Comparison of ENCODE assay signal across 27 cellular contexts in the genomic region with DNA sequence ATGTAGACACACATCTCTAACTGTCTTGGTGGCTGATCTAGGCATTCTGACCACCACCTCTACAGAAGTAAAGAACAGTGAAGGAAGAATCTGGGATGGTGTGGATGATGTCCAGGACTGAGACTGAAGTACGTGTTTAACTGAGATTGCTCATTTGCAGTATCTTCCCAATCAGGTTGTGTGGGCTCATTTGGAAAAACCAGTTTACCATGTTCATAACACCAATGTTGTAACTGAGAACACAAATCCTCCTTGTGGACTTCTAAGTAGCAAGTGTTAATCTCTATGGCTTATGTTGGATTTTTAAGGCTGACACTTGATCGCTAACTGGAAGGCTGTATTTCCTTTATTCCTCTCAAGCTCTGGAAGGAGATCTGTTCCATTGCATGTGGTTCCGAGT.
DNase-seq lines count a peak whose midpoint lies in the region; FAIRE-seq and TF ChIP-seq lines count a peak whose summit lies in the region.
"Had no signal": no experiment of that assay in that cellular context is flagged by ENCODE, and none has a peak within 500 bp of the region (broad histone marks: within the 10 kb centered on the region; RNA-seq: fewer than 3 reads in every experiment).

No MANE protein-coding gene starts in this region.

- no peak for TF ChIP-seq CTCF in bronchial epithelial cell (IDR thresholded peaks at IDR 0.05; ENCODE audit: insufficient read depth, low read length, severe bottlenecking)
- no peak for TF ChIP-seq CTCF in epithelial cell of esophagus (IDR thresholded peaks at IDR 0.05; ENCODE audit: insufficient read depth, low read depth, low read length, missing control alignments)
- no peak for TF ChIP-seq CTCF in keratinocyte (optimal IDR thresholded peaks at IDR 0.05 in 1 of 3, IDR thresholded peaks at IDR 0.05 in 1 of 3, conservative IDR thresholded peaks at IDR 0.05 in 1 of 3; ENCODE audit: extremely low read depth in 1 of 3, insufficient read depth in 2 of 3, low read length in 3 of 3)
- no peak for TF ChIP-seq CTCF in sigmoid colon (IDR thresholded peaks at IDR 0.05)

- H3K36me3 ChIP-seq in bronchial epithelial cell (ENCODE audit: control insufficient read depth, insufficient read depth, low read length) (no peaks in the 10 kb centered on the region), keratinocyte (ENCODE audit: control insufficient read depth in 2 of 2, extremely low read depth in 1 of 2, insufficient read depth in 2 of 2, low read length in 2 of 2) (no peaks in the 10 kb centered on the region), sigmoid colon (no peaks in the 10 kb centered on the region)
- H3K36me3 ChIP-seq in effector memory CD4-positive, alpha-beta T cell (ENCODE audit: control insufficient read depth, insufficient read depth, low read length) = no peaks in the 10 kb centered on the region
- H3K36me3 ChIP-seq: BE2C, BLaER1 had no signal

- no peak for DNase-seq in bronchial epithelial cell (ENCODE audit: low read depth)
- DNase-seq in epithelial cell of esophagus (ENCODE audit: low read depth) = peak; percentile 55
- no peak for DNase-seq in keratinocyte (ENCODE audit: low read depth, low spot score)
- DNase-seq in activated CD4-positive, alpha-beta T cell treated with anti-CD3 and anti-CD28 coated beads, Interleukin-2, amount 10 ng/mL, durations not matched to agents 7 days and 5 days = no peak
- no peak for DNase-seq in sigmoid colon
- no peak for DNase-seq in effector memory CD4-positive, alpha-beta T cell
- DNase-seq: 8988T; ACHN; BE2C; C1 segment of cervical spinal cord; CD4-positive, alpha-beta memory T cell; CD4-positive, CD25-positive, alpha-beta regulatory T cell; CD8-positive, alpha-beta memory T cell; COR-L47; DMS 273 treated with DMSO at 0.1 percent for 48 hours; DMS153; DMS53; DMS79; DND-41; EL; GDM1 had no signal

- H3K9me3 Mint-ChIP-seq in activated CD4-positive, alpha-beta T cell treated with anti-CD3 and anti-CD28 coated beads, Interleukin-2, amount 10 ng/mL, durations not matched to agents 7 days and 5 days = no peaks in the 10 kb centered on the region
- H3K9me3 Mint-ChIP-seq: CD4-positive, alpha-beta memory T cell had no signal

- H4K20me1 ChIP-seq in keratinocyte (ENCODE audit: control insufficient read depth, extremely low read depth, insufficient read depth, low read length) = no peaks in the 10 kb centered on the region
- H4K20me1 ChIP-seq: BLaER1 had no signal

- no peaks in the 10 kb centered on the region for H3K27me3 Mint-ChIP-seq in activated CD4-positive, alpha-beta T cell treated with anti-CD3 and anti-CD28 coated beads, Interleukin-2, amount 10 ng/mL, durations not matched to agents 7 days and 5 days

- H3K27me3 ChIP-seq in bronchial epithelial cell (ENCODE audit: control insufficient read depth, insufficient read depth, low read length) (peaks cover 1% of the 10 kb centered on the region), keratinocyte (ENCODE audit: control insufficient read depth, extremely low read depth, insufficient read depth, low read length) (no peaks in the 10 kb centered on the region), sigmoid colon (no peaks in the 10 kb centered on the region)
- H3K27me3 ChIP-seq in effector memory CD4-positive, alpha-beta T cell (replicated peaks; ENCODE audit: control insufficient read depth, insufficient read depth, low read length, poor library complexity, severe bottlenecking) = no peaks in the 10 kb centered on the region
- H3K27me3 ChIP-seq: BE2C, BLaER1 had no signal

- H2AFZ ChIP-seq in keratinocyte (ENCODE audit: control insufficient read depth, low read length) = no peak overlapping the region

- H3K36me3 Mint-ChIP-seq in activated CD4-positive, alpha-beta T cell treated with anti-CD3 and anti-CD28 coated beads, Interleukin-2, amount 10 ng/mL, durations not matched to agents 7 days and 5 days (ENCODE audit: low read depth) = no peaks in the 10 kb centered on the region
- H3K36me3 Mint-ChIP-seq: CD14-positive monocyte; CD4-positive, alpha-beta memory T cell; CD4-positive, CD25-positive, alpha-beta regulatory T cell; CD8-positive, alpha-beta memory T cell had no signal

- CTCF ChIA-PET in activated CD4-positive, alpha-beta T cell treated with anti-CD3 and anti-CD28 coated beads, Interleukin-2, amount 10 ng/mL, durations not matched to agents 7 days and 5 days (lab: Charles Lee) = no interaction called here

- H3K9me1 ChIP-seq in keratinocyte (ENCODE audit: control insufficient read depth, extremely low read depth, insufficient read depth, low read length) = no peaks in the 10 kb centered on the region

- FAIRE-seq in bronchial epithelial cell (lab: Jason Lieb, UNC) (peak; percentile 13), keratinocyte (lab: Jason Lieb, UNC) (peak; percentile 17)
- FAIRE-seq: A204.1, GM12878, GM12892, GM18507 had no signal

- H3K4me1 Mint-ChIP-seq in activated CD4-positive, alpha-beta T cell treated with anti-CD3 and anti-CD28 coated beads, Interleukin-2, amount 10 ng/mL, durations not matched to agents 7 days and 5 days = no peaks in the 10 kb centered on the region
- H3K4me1 Mint-ChIP-seq: CD14-positive monocyte; CD4-positive, alpha-beta memory T cell; CD4-positive, CD25-positive, alpha-beta regulatory T cell; CD8-positive, alpha-beta memory T cell had no signal

- H3K79me2 ChIP-seq in keratinocyte (ENCODE audit: control insufficient read depth, insufficient read depth, low read length) = no peaks in the 10 kb centered on the region

- H3K4me2 ChIP-seq in keratinocyte (ENCODE audit: control insufficient read depth, extremely low read depth, insufficient read depth, low read depth, low read length) = no peak overlapping the region
- H3K4me2 ChIP-seq: BLaER1 had no signal

- POLR2A ChIA-PET in activated CD4-positive, alpha-beta T cell treated with anti-CD3 and anti-CD28 coated beads, Interleukin-2, amount 10 ng/mL, durations not matched to agents 7 days and 5 days (lab: Charles Lee) = no interaction called here

- H3K27ac ChIP-seq in keratinocyte (ENCODE audit: control insufficient read depth, insufficient read depth, low read length) (no peak overlapping the region), sigmoid colon (no peak overlapping the region)
- no peak overlapping the region for H3K27ac ChIP-seq in effector memory CD4-positive, alpha-beta T cell (ENCODE audit: insufficient read depth, low read length, poor library complexity, severe bottlenecking)
- H3K27ac ChIP-seq: BLaER1 had no signal

- TF ChIP-seq EP300 in sigmoid colon (IDR thresholded peaks at IDR 0.05) = no peak

- 89 to 96% methylated on average over 3 of the region's 3 CpGs for WGBS in sigmoid colon, 2 donors

- no peak overlapping the region for H3K9ac ChIP-seq in keratinocyte (ENCODE audit: control insufficient read depth, extremely low read depth, insufficient read depth, low read length)
- H3K9ac ChIP-seq: BLaER1 had no signal

- TF ChIP-seq POLR2A in sigmoid colon (IDR thresholded peaks at IDR 0.05) = no peak

- no peak overlapping the region for H3K27ac Mint-ChIP-seq in activated CD4-positive, alpha-beta T cell treated with anti-CD3 and anti-CD28 coated beads, Interleukin-2, amount 10 ng/mL, durations not matched to agents 7 days and 5 days
- H3K27ac Mint-ChIP-seq: CD14-positive monocyte; CD4-positive, alpha-beta memory T cell; CD4-positive, CD25-positive, alpha-beta regulatory T cell; CD8-positive, alpha-beta memory T cell had no signal

- dilution Hi-C loops in keratinocyte (cut with MboI; ENCODE audit: extremely low pct_ligation_motif_present, low sequenced_read_pairs) = no loop called here

- no peaks in the 10 kb centered on the region for H3K4me1 ChIP-seq in keratinocyte (ENCODE audit: control insufficient read depth, extremely low read depth, insufficient read depth, low read length)
- no peaks in the 10 kb centered on the region for H3K4me1 ChIP-seq in sigmoid colon
- no peaks in the 10 kb centered on the region for H3K4me1 ChIP-seq in effector memory CD4-positive, alpha-beta T cell (ENCODE audit: control insufficient read depth, insufficient read depth, low read length, poor library complexity, severe bottlenecking)
- H3K4me1 ChIP-seq: BE2C, BLaER1 had no signal

- no peak overlapping the region for H3K4me3 Mint-ChIP-seq in activated CD4-positive, alpha-beta T cell treated with anti-CD3 and anti-CD28 coated beads, Interleukin-2, amount 10 ng/mL, durations not matched to agents 7 days and 5 days
- H3K4me3 Mint-ChIP-seq: CD14-positive monocyte; CD4-positive, alpha-beta memory T cell; CD4-positive, CD25-positive, alpha-beta regulatory T cell; CD8-positive, alpha-beta memory T cell had no signal

- intact Hi-C loops in sigmoid colon (cut with DNase I) = no loop called here

- no peak overlapping the region for H3K4me3 ChIP-seq in bronchial epithelial cell (ENCODE audit: low read depth, low read length)
- H3K4me3 ChIP-seq in epithelial cell of esophagus (ENCODE audit: low read length) = no peak overlapping the region
- no peak overlapping the region for H3K4me3 ChIP-seq in keratinocyte (ENCODE audit: control insufficient read depth in 2 of 3, extremely low read depth in 1 of 3, insufficient read depth in 2 of 3, low read depth in 1 of 3, low read length in 3 of 3)
- H3K4me3 ChIP-seq in sigmoid colon = no peak overlapping the region
- no peak overlapping the region for H3K4me3 ChIP-seq in effector memory CD4-positive, alpha-beta T cell (ENCODE audit: insufficient read depth, low read depth, low read length, poor library complexity, severe bottlenecking)
- H3K4me3 ChIP-seq: BLaER1, GM12878 had no signal

- H3K9me3 ChIP-seq in keratinocyte (ENCODE audit: control insufficient read depth, low read depth, low read length) = no peaks in the 10 kb centered on the region
- no peaks in the 10 kb centered on the region for H3K9me3 ChIP-seq in sigmoid colon
- no peaks in the 10 kb centered on the region for H3K9me3 ChIP-seq in effector memory CD4-positive, alpha-beta T cell (ENCODE audit: control insufficient read depth, low read length)
- H3K9me3 ChIP-seq: BE2C, BLaER1 had no signal
